ENCODE assay signal across 22 cellular contexts in genomic region chr19:35560271-35560670, GRCh38. TPM values are rescaled to one million over a fixed set of nuclear protein-coding genes. Genes with fewer than 3 reads are reported as not detected.
"Had no signal": no experiment of that assay in that cellular context is flagged by ENCODE, and none has a peak within 500 bp of the region (broad histone marks: within the 10 kb centered on the region; RNA-seq: fewer than 3 reads in every experiment).

No MANE protein-coding gene starts in this region.

- DNase-seq: IMR-90, Karpas-422, KG1, MG63, NCI-H1092 treated with DMSO at 0.1 percent for 48 hours, NCI-H1436, NCI-H187, NCI-H2029, NCI-H2081 treated with DMSO at 0.1 percent for 48 hours, NCI-H2171, NCI-H226, NCI-H446, NCI-H510A, NCI-H524 treated with DMSO at 0.1 percent for 48 hours, NCI-H69, NCI-H774, RPMI8226, SHP77, SK-N-SH had no signal

- H3K4me3 ChIP-seq: MG63 had no signal

- ATAC-seq: HepG2 had no signal

- H3K36me3 ChIP-seq: MG63 had no signal

- H3K9me3 ChIP-seq: MG63, SK-N-SH had no signal

RNA-seq across cellular contexts. Expression of gene ATP4A, which starts 3.2 kb away (rescaled TPM):
- total RNA-seq: HT1080, IMR-90, SK-MEL-5 had no signal
- polyA plus RNA-seq: IMR-90, SK-N-SH had no signal

RNA-seq across cellular contexts. Expression of gene PMIS2, which starts 25.7 kb away (rescaled TPM):
- total RNA-seq: HepG2, HT1080, IMR-90, SK-MEL-5 had no signal
- polyA plus RNA-seq: HepG2, IMR-90, SK-N-SH had no signal

RNA-seq across cellular contexts. Expression of gene GAPDHS, which starts 27.0 kb away (rescaled TPM):
- total RNA-seq: HepG2, HT1080, IMR-90 had no signal
- polyA plus RNA-seq: HepG2, IMR-90, SK-N-SH had no signal

RNA-seq across cellular contexts. Expression of gene SBSN, which starts 32.2 kb away (rescaled TPM):
- total RNA-seq: HepG2, SK-MEL-5 had no signal
- polyA plus RNA-seq: HepG2 had no signal
